In genomic region chr18:45237639-45238038, GRCh38 we compare ENCODE assay signal across 23 cellular contexts.
DNase-seq lines count a peak whose midpoint lies in the region; ATAC-seq, FAIRE-seq and TF ChIP-seq lines count a peak whose summit lies in the region.
"Had no signal": no experiment of that assay in that cellular context is flagged by ENCODE, and none has a peak within 500 bp of the region (broad histone marks: within the 10 kb centered on the region; RNA-seq: fewer than 3 reads in every experiment).

No MANE protein-coding gene starts in this region.

- H3K79me2 ChIP-seq in trophoblast cell (ENCODE audit: control insufficient read depth, insufficient read depth, low read length, poor library complexity), result no peaks in the 10 kb centered on the region

- H3K79me1 ChIP-seq in trophoblast cell (ENCODE audit: low read length), result peaks cover 3% of the 10 kb centered on the region

- no peak overlapping the region for H3K4me2 ChIP-seq in trophoblast cell (ENCODE audit: low read length)
- H3K4me2 ChIP-seq: BLaER1 had no signal

- no peak overlapping the region for H3K23ac ChIP-seq in trophoblast cell (ENCODE audit: low read length)

- no peak overlapping the region for H2AFZ ChIP-seq in trophoblast cell (ENCODE audit: insufficient read depth, low read length, poor library complexity)

- no peak overlapping the region for H3K14ac ChIP-seq in trophoblast cell (ENCODE audit: low read length)

- no peaks in the 10 kb centered on the region for H3K36me3 Mint-ChIP-seq in dendritic cell treated with granulocyte-macrophage colony-stimulating factor and Interleukin-4, amounts not matched to agents 40 ng/mL and 50 ng/mL, for 4 days (ENCODE audit: low read depth)
- no peaks in the 10 kb centered on the region for H3K36me3 Mint-ChIP-seq in neural crest cell (ENCODE audit: low read depth)
- H3K36me3 Mint-ChIP-seq: CD4-positive, CD25-positive, alpha-beta regulatory T cell; CD8-positive, alpha-beta T cell had no signal

- H2BK5ac ChIP-seq in trophoblast cell (ENCODE audit: low read depth, low read length, poor library complexity), result no peak overlapping the region

- no peak overlapping the region for H4K8ac ChIP-seq in trophoblast cell (ENCODE audit: low read depth, low read length)

- H2BK120ac ChIP-seq in trophoblast cell (ENCODE audit: insufficient read depth, low read length, poor library complexity), result peak overlapping the region; percentile 6

- TF ChIP-seq CTCF in neural crest cell (conservative IDR thresholded peaks at IDR 0.05) (no peak), kidney (IDR thresholded peaks at IDR 0.05; ENCODE audit: borderline replicate concordance, extremely low read depth, insufficient read depth) (no peak)

- H4K12ac ChIP-seq in trophoblast cell (ENCODE audit: low read depth, low read length), result no peak overlapping the region

- H3K4me3 ChIP-seq in trophoblast cell (ENCODE audit: low read depth, low read length) (no peak overlapping the region), kidney (ENCODE audit: low read length in 2 of 2) (no peak overlapping the region)
- H3K4me3 ChIP-seq: BLaER1 had no signal

- H3K9me3 ChIP-seq in trophoblast cell (ENCODE audit: insufficient read depth, low read depth, low read length), result no peaks in the 10 kb centered on the region
- no peaks in the 10 kb centered on the region for H3K9me3 ChIP-seq in kidney (ENCODE audit: control insufficient read depth in 1 of 2, low read length in 2 of 2)
- H3K9me3 ChIP-seq: BLaER1, Caco-2 had no signal

- H3K27ac Mint-ChIP-seq in dendritic cell treated with granulocyte-macrophage colony-stimulating factor and Interleukin-4, amounts not matched to agents 40 ng/mL and 50 ng/mL, for 4 days, result peak overlapping the region; percentile 79
- H3K27ac Mint-ChIP-seq in neural crest cell (ENCODE audit: unreplicated experiment), result peak overlapping the region; percentile 22
- H3K27ac Mint-ChIP-seq: B cell; CD4-positive, CD25-positive, alpha-beta regulatory T cell; CD8-positive, alpha-beta T cell had no signal

- no peaks in the 10 kb centered on the region for H3K27me3 Mint-ChIP-seq in dendritic cell treated with granulocyte-macrophage colony-stimulating factor and Interleukin-4, amounts not matched to agents 40 ng/mL and 50 ng/mL, for 4 days
- H3K27me3 Mint-ChIP-seq in neural crest cell (ENCODE audit: low read depth), result no peaks in the 10 kb centered on the region
- H3K27me3 Mint-ChIP-seq: CD4-positive, CD25-positive, alpha-beta regulatory T cell had no signal

- H3K18ac ChIP-seq in trophoblast cell (ENCODE audit: low read length), result no peak overlapping the region

- FAIRE-seq in kidney (lab: Jason Lieb, UNC), result no peak
- FAIRE-seq: A204.1, GM12891, GM18507, H1 had no signal

- intact Hi-C loops in dendritic cell treated with granulocyte-macrophage colony-stimulating factor and Interleukin-4, amounts not matched to agents 40 ng/mL and 50 ng/mL, for 4 days (cut with micrococcal nuclease), result no loop called here
- intact Hi-C loops in kidney (cut with DNase I), result no loop called here

- H3K4me1 Mint-ChIP-seq in dendritic cell treated with granulocyte-macrophage colony-stimulating factor and Interleukin-4, amounts not matched to agents 40 ng/mL and 50 ng/mL, for 4 days (ENCODE audit: low read depth), result peaks cover 24% of the 10 kb centered on the region
- peaks cover 34% of the 10 kb centered on the region for H3K4me1 Mint-ChIP-seq in neural crest cell
- H3K4me1 Mint-ChIP-seq: B cell; CD4-positive, CD25-positive, alpha-beta regulatory T cell had no signal

- peak; percentile 91 for DNase-seq in DMS79 treated with DMSO at 0.1 percent for 48 hours (lab: John Stamatoyannopoulos, UW)
- no peak for DNase-seq in DMS79 (lab: John Stamatoyannopoulos, UW)
- DNase-seq in neural crest cell (ENCODE audit: low read depth, low spot score), result no peak
- no peak for DNase-seq in trophoblast cell
- no peak for DNase-seq in kidney
- DNase-seq in cerebellum (ENCODE audit: low spot score), result no peak
- DNase-seq: Caco-2; CD4-positive, CD25-positive, alpha-beta regulatory T cell; CD8-positive, alpha-beta T cell; DMS153; GF-D8; H7; HCEC 1CT had no signal

- H3K4me1 ChIP-seq in trophoblast cell (ENCODE audit: control insufficient read depth in 1 of 2, insufficient read depth in 2 of 2, low read length in 2 of 2) (peaks cover 0 to 1% of the 10 kb centered on the region in 2 experiments), kidney (ENCODE audit: control insufficient read depth in 1 of 2, insufficient read depth in 1 of 2, low read depth in 1 of 2, low read length in 2 of 2) (no peaks in the 10 kb centered on the region)
- H3K4me1 ChIP-seq: BLaER1, Caco-2 had no signal

- no peak overlapping the region for H2AK5ac ChIP-seq in trophoblast cell (ENCODE audit: low read length)

- H3K27me3 ChIP-seq in trophoblast cell (ENCODE audit: insufficient read depth, low read length), result no peaks in the 10 kb centered on the region
- H3K27me3 ChIP-seq: BLaER1 had no signal

- H3K27ac ChIP-seq in trophoblast cell (ENCODE audit: low read depth, low read length), result no peak overlapping the region
- H3K27ac ChIP-seq in kidney (ENCODE audit: low read depth in 2 of 2, low read length in 2 of 2), result no peak overlapping the region
- H3K27ac ChIP-seq: 22Rv1, BLaER1, C4-2B had no signal

- H3K9ac ChIP-seq in trophoblast cell (ENCODE audit: low read length), result no peak overlapping the region
- no peak overlapping the region for H3K9ac ChIP-seq in kidney (ENCODE audit: low read length in 2 of 2)
- H3K9ac ChIP-seq: BLaER1 had no signal

- H3K9me3 Mint-ChIP-seq in dendritic cell treated with granulocyte-macrophage colony-stimulating factor and Interleukin-4, amounts not matched to agents 40 ng/mL and 50 ng/mL, for 4 days, result no peaks in the 10 kb centered on the region
- no peaks in the 10 kb centered on the region for H3K9me3 Mint-ChIP-seq in neural crest cell
- H3K9me3 Mint-ChIP-seq: CD8-positive, alpha-beta T cell had no signal

- no peak overlapping the region for H4K91ac ChIP-seq in trophoblast cell (ENCODE audit: low read depth, low read length)

- no peak overlapping the region for H3K4me3 Mint-ChIP-seq in dendritic cell treated with granulocyte-macrophage colony-stimulating factor and Interleukin-4, amounts not matched to agents 40 ng/mL and 50 ng/mL, for 4 days
- peak overlapping the region; percentile 4 for H3K4me3 Mint-ChIP-seq in neural crest cell
- H3K4me3 Mint-ChIP-seq: B cell; CD4-positive, CD25-positive, alpha-beta regulatory T cell; CD8-positive, alpha-beta T cell had no signal

- H3K36me3 ChIP-seq in trophoblast cell (ENCODE audit: control insufficient read depth in 1 of 2, insufficient read depth in 2 of 2, low read length in 2 of 2) (no peaks in the 10 kb centered on the region), kidney (ENCODE audit: control insufficient read depth in 1 of 2, insufficient read depth in 2 of 2, low read length in 2 of 2) (no peaks in the 10 kb centered on the region)
- H3K36me3 ChIP-seq: BLaER1 had no signal

- no peak for ATAC-seq in HG03354 (IDR thresholded peaks at IDR 0.05; ENCODE audit: poor library complexity, severe bottlenecking, unreplicated experiment)
- ATAC-seq: CD8-positive, alpha-beta T cell had no signal

- no peak overlapping the region for H3K4ac ChIP-seq in trophoblast cell (ENCODE audit: low read depth, low read length)

- H2BK12ac ChIP-seq in trophoblast cell (ENCODE audit: low read length), result no peak overlapping the region
